ENCODE assay signal across 8 cellular contexts in the genomic region with DNA sequence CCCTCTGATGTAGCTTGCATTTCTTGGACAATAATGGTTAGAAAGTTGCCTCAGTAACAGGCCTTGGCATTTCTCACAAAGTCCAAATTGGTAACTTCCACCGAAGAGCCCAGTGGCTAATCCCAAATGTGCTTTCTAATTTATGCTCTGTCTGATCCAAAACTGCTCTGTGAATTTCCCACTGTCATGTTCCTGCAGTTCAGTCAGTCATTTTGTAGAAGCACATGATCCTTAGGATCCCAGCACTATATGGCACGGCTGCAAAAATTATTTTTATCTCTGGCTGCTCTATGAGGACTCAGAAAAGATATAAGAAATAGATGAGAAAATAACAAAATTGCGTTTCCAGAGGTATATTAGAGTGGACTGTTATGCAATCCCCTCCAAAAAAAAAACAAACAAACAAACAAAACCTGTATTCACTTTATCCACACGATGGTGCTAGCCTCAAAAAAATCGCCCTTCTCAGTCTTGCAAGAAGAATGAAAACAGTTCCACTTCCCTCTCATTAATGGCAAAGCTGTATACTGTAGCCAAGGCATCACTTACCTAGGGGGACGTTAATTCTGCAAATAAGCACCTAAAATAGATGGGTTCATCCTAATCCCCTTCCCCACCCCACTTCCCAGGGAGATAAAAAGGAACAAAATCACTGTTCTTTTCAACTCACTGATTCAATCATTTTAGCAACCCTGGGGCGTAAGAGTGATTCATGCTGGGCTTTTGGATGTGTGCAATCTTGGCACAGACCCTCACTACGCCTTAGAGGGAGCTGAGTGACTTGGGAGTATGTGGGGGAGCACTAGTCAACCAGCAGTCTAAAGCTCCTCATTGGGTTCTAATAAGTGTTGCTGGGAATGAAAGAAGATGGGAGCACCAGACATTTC.
A peak's percentile ranks its signal among the peaks of the same experiment; 100 is the strongest.
DNase-seq lines count a peak whose midpoint lies in the region; ATAC-seq, FAIRE-seq and TF ChIP-seq lines count a peak whose summit lies in the region.

No MANE protein-coding gene starts in this region.

- no peaks in the 10 kb centered on the region for H3F3A ChIP-seq in PC-3 (ENCODE audit: low read length, unreplicated experiment)

- H3K4me1 ChIP-seq in PC-3 (ENCODE audit: insufficient read depth, low read length) (peaks cover 7% of the 10 kb centered on the region; the same call in 1 of the 2 replicates), endothelial cell of umbilical vein (ENCODE audit: control insufficient read depth, extremely low read depth, insufficient read depth, low read length) (no peaks in the 10 kb centered on the region), mucosa of descending colon (ENCODE audit: low read depth) (no peaks in the 10 kb centered on the region)

- H3K9me1 ChIP-seq in endothelial cell of umbilical vein (replicated peaks; ENCODE audit: control insufficient read depth, extremely low read depth, insufficient read depth, low read length): no peaks in the 10 kb centered on the region

- H3K36me3 ChIP-seq in PC-3 (ENCODE audit: low read depth, low read length): no peaks in the 10 kb centered on the region
- H3K36me3 ChIP-seq in endothelial cell of umbilical vein (ENCODE audit: control insufficient read depth in 2 of 2, extremely low read depth in 1 of 2, insufficient read depth in 2 of 2, low read length in 2 of 2): no peaks in the 10 kb centered on the region
- no peaks in the 10 kb centered on the region for H3K36me3 ChIP-seq in mucosa of descending colon (ENCODE audit: low read depth)

- BruUV-seq in PC-3 (replicated peaks; lab: Mats Ljungman, UMichigan): no TSS peak
- BruUV-seq in endothelial cell of umbilical vein (replicated peaks; lab: Mats Ljungman, UMichigan): no TSS peak

- H2AFZ ChIP-seq in PC-3 (ENCODE audit: low read length) (peak overlapping the region; percentile 25; the same call in 1 of the 2 replicates), endothelial cell of umbilical vein (ENCODE audit: low read depth, low read length) (no peak overlapping the region)

- H3K4me3 ChIP-seq in PC-3 (ENCODE audit: low read length) (peak overlapping the region; percentile 6; the same call in 1 of the 2 replicates), endothelial cell of umbilical vein (replicated peaks in 1 of 3; ENCODE audit: insufficient read depth in 1 of 3, low read depth in 1 of 3, low read length in 3 of 3) (no peak overlapping the region), mucosa of descending colon (no peak overlapping the region)

- dilution Hi-C loops in endothelial cell of umbilical vein (cut with MboI; ENCODE audit: extremely low pct_ligation_motif_present, low sequenced_read_pairs): no loop called here

- TF ChIP-seq POLR2A in endothelial cell of umbilical vein (IDR thresholded peaks at IDR 0.05; ENCODE audit: low read depth, low read length): no peak

- POLR2A ChIA-PET in PC-3 (lab: Charles Lee; ENCODE audit: unreplicated experiment): interaction anchor here (0.5 to 0.6 kb wide), 2 partner anchors 14 to 256 kb away, joined by 3 read pairs; no protein-coding TSS in a partner anchor
- POLR2A ChIA-PET in endothelial cell of umbilical vein (lab: Charles Lee): interaction anchor here (0.7 kb wide), 1 partner anchor 256 kb away, joined by 3 read pairs; no protein-coding TSS in a partner anchor

- H4K20me1 ChIP-seq in PC-3 (ENCODE audit: low read length) (no peaks in the 10 kb centered on the region), endothelial cell of umbilical vein (replicated peaks; ENCODE audit: control insufficient read depth, extremely low read depth, insufficient read depth, low read length) (no peaks in the 10 kb centered on the region)

- CTCF ChIA-PET in PC-3 (lab: Charles Lee): interaction anchor here (0.7 to 1.7 kb wide), 12 partner anchors 9 to 982 kb away, joined by 3 to 11 read pairs (median 5); no protein-coding TSS in a partner anchor
- CTCF ChIA-PET in endothelial cell of umbilical vein (lab: Charles Lee): interaction anchor here (0.5 to 6.2 kb wide), 77 partner anchors 10 to 703 kb away, joined by 3 to 110 read pairs (median 4); a partner anchor contains a TSS

- H3K27me3 ChIP-seq in PC-3 (ENCODE audit: low read length) (no peaks in the 10 kb centered on the region), endothelial cell of umbilical vein (ENCODE audit: control insufficient read depth in 2 of 2, insufficient read depth in 2 of 2, low read length in 2 of 2) (peaks cover 19 to 49% of the 10 kb centered on the region in 2 experiments)

- peak; percentile 70 for ATAC-seq in HG03354 (IDR thresholded peaks at IDR 0.05; ENCODE audit: poor library complexity, severe bottlenecking, unreplicated experiment)
- ATAC-seq in PC-3: peak; percentile 83
- peak; percentile 53 for ATAC-seq in mucosa of descending colon
- ATAC-seq in HG02571 (IDR thresholded peaks at IDR 0.05; ENCODE audit: unreplicated experiment): no peak

- H3K27ac ChIP-seq in 22Rv1 (no peak overlapping the region), PC-3 (ENCODE audit: low read length) (no peak overlapping the region), endothelial cell of umbilical vein (ENCODE audit: insufficient read depth, low read depth, low read length) (no peak overlapping the region)

- no peaks in the 10 kb centered on the region for H3K9me2 ChIP-seq in PC-3 (replicated peaks; ENCODE audit: low read length)

- FAIRE-seq in endothelial cell of umbilical vein (lab: Jason Lieb, UNC): peak; percentile 83

- DNase-seq in PC-3 (peak; percentile 73), endothelial cell of umbilical vein (ENCODE audit: low read depth, low spot score) (peak; percentile 58), mucosa of descending colon (peak in 1 of 3 donors; percentile 48), NCI-H1092 treated with DMSO at 0.1 percent for 48 hours (lab: John Stamatoyannopoulos, UW) (no peak)

- H3K79me2 ChIP-seq in PC-3 (ENCODE audit: low read length) (no peaks in the 10 kb centered on the region), endothelial cell of umbilical vein (ENCODE audit: control insufficient read depth, insufficient read depth, low read length) (no peaks in the 10 kb centered on the region)

- H3K4me2 ChIP-seq in PC-3 (ENCODE audit: low read length): peak overlapping the region; percentile 55
- no peak overlapping the region for H3K4me2 ChIP-seq in endothelial cell of umbilical vein (ENCODE audit: insufficient read depth, low read length)

- H3K9ac ChIP-seq in PC-3 (ENCODE audit: low read length) (no peak overlapping the region), endothelial cell of umbilical vein (replicated peaks; ENCODE audit: extremely low read depth, insufficient read depth, low read length) (no peak overlapping the region)

- intact Hi-C loops in PC-3 (cut with micrococcal nuclease): loop anchor here (1.0 to 5.0 kb wide), 5 partner anchors 359 to 782 kb away; no protein-coding TSS in a partner anchor
- intact Hi-C loops in endothelial cell of umbilical vein (cut with micrococcal nuclease): loop anchor here (1.0 to 2.0 kb wide), 4 partner anchors 359 to 688 kb away; no protein-coding TSS in a partner anchor
- intact Hi-C loops in mucosa of descending colon (cut with DNase I, micrococcal nuclease): loop anchor here in 1 of 2 donors (10.0 kb wide), 2 partner anchors 369 to 689 kb away; no protein-coding TSS in a partner anchor

- peak; percentile 71 for TF ChIP-seq CTCF in 22Rv1 (IDR thresholded peaks at IDR 0.05)
- TF ChIP-seq CTCF in GM12872 (IDR thresholded peaks at IDR 0.05; ENCODE audit: insufficient read depth, low read depth, low read length): peak; percentile 61
- TF ChIP-seq CTCF in PC-3 (conservative IDR thresholded peaks at IDR 0.05; ENCODE audit: low read depth, low read length): peak; percentile 92
- TF ChIP-seq CTCF in endothelial cell of umbilical vein (IDR thresholded peaks at IDR 0.05; ENCODE audit: extremely low read depth in 1 of 2, insufficient read depth in 1 of 2, low read depth in 1 of 2, low read length in 2 of 2): peak; percentile 43 to 46
- TF ChIP-seq CTCF in mucosa of descending colon (IDR thresholded peaks at IDR 0.05): no peak

- H3K9me3 ChIP-seq in PC-3 (ENCODE audit: low read length) (no peaks in the 10 kb centered on the region), endothelial cell of umbilical vein (replicated peaks; ENCODE audit: control insufficient read depth, insufficient read depth, low read length) (no peaks in the 10 kb centered on the region), mucosa of descending colon (no peaks in the 10 kb centered on the region)

TF ChIP-seq in endothelial cell of umbilical vein, 7 proteins besides CTCF, POLR2A, EP300 and RAD21:
- TF ChIP-seq, protein P1, sequence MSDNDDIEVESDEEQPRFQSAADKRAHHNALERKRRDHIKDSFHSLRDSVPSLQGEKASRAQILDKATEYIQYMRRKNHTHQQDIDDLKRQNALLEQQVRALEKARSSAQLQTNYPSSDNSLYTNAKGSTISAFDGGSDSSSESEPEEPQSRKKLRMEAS (IDR thresholded peaks at IDR 0.05; ENCODE audit: insufficient read depth, insufficient read length): no peak
- TF ChIP-seq GATA2 (IDR thresholded peaks at IDR 0.05; ENCODE audit: insufficient read depth, insufficient read length, low read depth, low read length): no peak
- no peak for TF ChIP-seq MYC (IDR thresholded peaks at IDR 0.05; ENCODE audit: low read depth, low read length)
- no peak for TF ChIP-seq POLR2AphosphoS5 (IDR thresholded peaks at IDR 0.05; ENCODE audit: insufficient read depth, low read depth, low read length)
- no peak for TF ChIP-seq FOS (IDR thresholded peaks at IDR 0.05; ENCODE audit: borderline replicate concordance, insufficient read depth, low read length)
- TF ChIP-seq JUN (IDR thresholded peaks at IDR 0.05; ENCODE audit: borderline replicate concordance, insufficient read depth, insufficient read length, low read depth): no peak
- TF ChIP-seq EZH2 (IDR thresholded peaks at IDR 0.05; ENCODE audit: borderline replicate concordance, low read depth, low read length, severe bottlenecking): no peak
